8 cellular contexts compared by ENCODE assay signal in genomic region chr9:37965672-37966345, GRCh38.
A peak's percentile ranks its signal among the peaks of the same experiment; 100 is the strongest.
DNase-seq lines count a peak whose midpoint lies in the region; ATAC-seq, FAIRE-seq and TF ChIP-seq lines count a peak whose summit lies in the region.
"Not testable (repeated sequence)": the region's sequence is repeated elsewhere in the genome, so short reads cannot be mapped to it uniquely, and the experiment has no call there.

No MANE protein-coding gene starts in this region.

- peaks cover 91% of the 10 kb centered on the region for H3K79me2 ChIP-seq in SK-N-SH (ENCODE audit: insufficient read depth)
- peaks cover 29% of the 10 kb centered on the region for H3K79me2 ChIP-seq in keratinocyte (ENCODE audit: control insufficient read depth, insufficient read depth, low read length)

- not testable (repeated sequence) for H3K27me3 ChIP-seq in SK-N-SH (ENCODE audit: insufficient read depth); brain microvascular endothelial cell (replicated peaks); keratinocyte (ENCODE audit: control insufficient read depth, extremely low read depth, insufficient read depth, low read length); sigmoid colon

- not testable (repeated sequence) for TF ChIP-seq CTCF in SK-N-SH (IDR thresholded peaks at IDR 0.05); brain microvascular endothelial cell (IDR thresholded peaks at IDR 0.05; ENCODE audit: low read depth, low read length, missing control alignments); keratinocyte (optimal IDR thresholded peaks at IDR 0.05 in 1 of 3, IDR thresholded peaks at IDR 0.05 in 1 of 3, conservative IDR thresholded peaks at IDR 0.05 in 1 of 3; ENCODE audit: extremely low read depth in 1 of 3, insufficient read depth in 2 of 3, low read length in 3 of 3); sigmoid colon (IDR thresholded peaks at IDR 0.05)

- not testable (repeated sequence) for H4K20me1 ChIP-seq in SK-N-SH (ENCODE audit: insufficient read depth); keratinocyte (ENCODE audit: control insufficient read depth, extremely low read depth, insufficient read depth, low read length)

- H2AFZ ChIP-seq in SK-N-SH (ENCODE audit: low read depth); keratinocyte (ENCODE audit: control insufficient read depth, low read length): not testable (repeated sequence)

- not testable (repeated sequence) for TF ChIP-seq POLR2A in sigmoid colon (IDR thresholded peaks at IDR 0.05)

- CTCF ChIA-PET in SK-N-SH (lab: Yijun Ruan, JAX), result interaction anchor here (1.3 to 1.5 kb wide), 3 partner anchors 10 to 33 kb away, joined by 3 to 5 read pairs (median 4); no protein-coding TSS in a partner anchor

- H3K9me2 ChIP-seq in SK-N-SH, result not testable (repeated sequence)

- H3K9ac ChIP-seq in SK-N-SH, result peak overlapping the region; percentile 43; the same call in 1 of the 2 replicates
- H3K9ac ChIP-seq in keratinocyte (ENCODE audit: control insufficient read depth, extremely low read depth, insufficient read depth, low read length), result peak overlapping the region; percentile 16

- TF ChIP-seq RAD21 in SK-N-SH (IDR thresholded peaks at IDR 0.05; ENCODE audit: low read length), result not testable (repeated sequence)

- H3K36me3 ChIP-seq in SK-N-SH (replicated peaks in 1 of 2; ENCODE audit: control insufficient read depth in 1 of 2, insufficient read depth in 2 of 2, low read length in 1 of 2); brain microvascular endothelial cell (replicated peaks); sigmoid colon: not testable (repeated sequence)
- H3K36me3 ChIP-seq in keratinocyte (ENCODE audit: control insufficient read depth in 2 of 2, extremely low read depth in 1 of 2, insufficient read depth in 2 of 2, low read length in 2 of 2), result peaks cover 6 to 10% of the 10 kb centered on the region in 2 experiments

- not testable (repeated sequence) for H3K4me3 ChIP-seq in SK-N-SH (ENCODE audit: low read depth in 2 of 2, low read length in 1 of 2); brain microvascular endothelial cell (ENCODE audit: low read depth, low read length); keratinocyte (ENCODE audit: control insufficient read depth in 2 of 3, extremely low read depth in 1 of 3, insufficient read depth in 2 of 3, low read depth in 1 of 3, low read length in 3 of 3); sigmoid colon

- H3K4me2 ChIP-seq in SK-N-SH; keratinocyte (ENCODE audit: control insufficient read depth, extremely low read depth, insufficient read depth, low read depth, low read length): not testable (repeated sequence)

- H3K27ac ChIP-seq in SK-N-SH (ENCODE audit: low read depth in 2 of 2, low read length in 1 of 2) (peak overlapping the region; percentile 77 to 96; a peak in 3 of 4 replicates), brain microvascular endothelial cell (peak overlapping the region; percentile 91), keratinocyte (ENCODE audit: control insufficient read depth, insufficient read depth, low read length) (peak overlapping the region; percentile 68), sigmoid colon (peak overlapping the region in 3 of 4 donors; percentile 8 to 67 (median 32))

- in situ Hi-C loops in brain microvascular endothelial cell (cut with HindIII; ENCODE audit: low pct_ligation_motif_present, low sequenced_read_pairs), result not testable (repeated sequence)

- H3K4me1 ChIP-seq in SK-N-SH (ENCODE audit: control insufficient read depth in 1 of 2, insufficient read depth in 2 of 2, low read depth in 1 of 2, low read length in 1 of 2) (peaks cover 44 to 52% of the 10 kb centered on the region in 2 experiments; a peak in 3 of 4 replicates), keratinocyte (ENCODE audit: control insufficient read depth, extremely low read depth, insufficient read depth, low read length) (peaks cover 63% of the 10 kb centered on the region), sigmoid colon (peaks cover 0 to 47% (median 23%) of the 10 kb centered on the region in 4 donors)

- dilution Hi-C loops in keratinocyte (cut with MboI; ENCODE audit: extremely low pct_ligation_motif_present, low sequenced_read_pairs), result not testable (repeated sequence)

- intact Hi-C loops in sigmoid colon (cut with DNase I), result not testable (repeated sequence)

- not testable (repeated sequence) for FAIRE-seq in keratinocyte (lab: Jason Lieb, UNC)

- 100% methylated on average over 5 of the region's 7 CpGs for WGBS in SK-N-SH (ENCODE audit: low lambda C conversion rate)
- WGBS in sigmoid colon, 2 donors, result 48 to 79% methylated on average over 7 of the region's 7 CpGs

- not testable (repeated sequence) for H3K9me1 ChIP-seq in keratinocyte (ENCODE audit: control insufficient read depth, extremely low read depth, insufficient read depth, low read length)

- H3F3A ChIP-seq in SK-N-SH (replicated peaks; ENCODE audit: insufficient read depth), result peaks cover 27% of the 10 kb centered on the region

- not testable (repeated sequence) for H3K9me3 ChIP-seq in SK-N-SH; keratinocyte (ENCODE audit: control insufficient read depth, low read depth, low read length); sigmoid colon

- ATAC-seq in GM19025 (IDR thresholded peaks at IDR 0.05; ENCODE audit: low read depth, unreplicated experiment) (peak; percentile 63), HG02623 (IDR thresholded peaks at IDR 0.05; ENCODE audit: unreplicated experiment) (peak; percentile 57), HG03457 (IDR thresholded peaks at IDR 0.05; ENCODE audit: unreplicated experiment) (peak; percentile 40)

- TF ChIP-seq EP300 in SK-N-SH (IDR thresholded peaks at IDR 0.05; ENCODE audit: borderline replicate concordance in 1 of 2, low read depth in 1 of 2, low read length in 1 of 2); sigmoid colon (IDR thresholded peaks at IDR 0.05): not testable (repeated sequence)

- DNase-seq in A172 (ENCODE audit: low spot score) (peak; percentile 44), brain microvascular endothelial cell (peak; percentile 77)
- DNase-seq in SK-N-SH; keratinocyte (ENCODE audit: low read depth, low spot score); sigmoid colon: not testable (repeated sequence)

- POLR2A ChIA-PET in SK-N-SH (lab: Yijun Ruan, JAX), result interaction anchor here (0.6 kb wide), 1 partner anchor 15 kb away, joined by 5 read pairs; no protein-coding TSS in a partner anchor

Comparison
In these comparisons a context has a peak if more than half of its experiments do, and no peak if none do; other contexts are left out.
1. H3K27ac ChIP-seq: peak in every context shown above with its lines; median percentile 91 in brain microvascular endothelial cell; 86 in SK-N-SH; 68 in keratinocyte; 32 in sigmoid colon.